Comparison of ENCODE assay signal across 8 cellular contexts in genomic region chr10:119596537-119597404, GRCh38. TPM values are rescaled to one million over a fixed set of nuclear protein-coding genes. Genes with fewer than 3 reads are reported as not detected.
DNase-seq lines count a peak whose midpoint lies in the region; ATAC-seq and TF ChIP-seq lines count a peak whose summit lies in the region.

Gene TIAL1, minus strand, starts transcription at chr10:119596964. Its CDS starts 499 bp downstream, at chr10:119596465.

- H3K4me3 Mint-ChIP-seq in progenitor cell of endocrine pancreas (ENCODE audit: low read depth) = peak within 1 kb of the TSS; percentile 98

- DNase-seq in NCI-H187 (lab: John Stamatoyannopoulos, UW) (peak; percentile 95 to 98), T-helper 2 cell (peak; percentile 76 to 99 (median 88)), left ventricle myocardium inferior (peak; percentile 98), progenitor cell of endocrine pancreas (ENCODE audit: low spot score, unreplicated experiment) (peak; percentile 91), ureter (ENCODE audit: low spot score) (peak; percentile 99)

- H3K4me3 ChIP-seq in left ventricle myocardium inferior = peak within 1 kb of the TSS; percentile 78

- intact Hi-C loops in left ventricle myocardium inferior (cut with micrococcal nuclease) = no loop called here

- H3K36me3 Mint-ChIP-seq in progenitor cell of endocrine pancreas (ENCODE audit: insufficient read depth) = peaks cover 8% of the 10 kb centered on the region

- ATAC-seq in GM18498 (IDR thresholded peaks at IDR 0.05; ENCODE audit: unreplicated experiment) (peak; percentile 83), HG02938 (IDR thresholded peaks at IDR 0.05; ENCODE audit: unreplicated experiment) (peak; percentile 86)

- H3K27ac Mint-ChIP-seq in progenitor cell of endocrine pancreas = peak within 1 kb of the TSS; percentile 95

- H3K27ac ChIP-seq in angular gyrus (ENCODE audit: low read depth, low read length) (peak within 1 kb of the TSS; percentile 98), left ventricle myocardium inferior (replicated peaks) (peak within 1 kb of the TSS; percentile 99)

- peaks cover 3% of the 10 kb centered on the region for H3K9me3 Mint-ChIP-seq in progenitor cell of endocrine pancreas (ENCODE audit: low read depth)

- H3K4me1 ChIP-seq in left ventricle myocardium inferior = peaks cover 58% of the 10 kb centered on the region

- peaks cover 3% of the 10 kb centered on the region for H3K9me3 ChIP-seq in left ventricle myocardium inferior (replicated peaks)

- TF ChIP-seq CTCF in left ventricle myocardium inferior (IDR thresholded peaks at IDR 0.05; ENCODE audit: borderline replicate concordance) (no peak), progenitor cell of endocrine pancreas (IDR thresholded peaks at IDR 0.05; ENCODE audit: unreplicated experiment) (no peak)

- H3K27me3 Mint-ChIP-seq in progenitor cell of endocrine pancreas = no peaks in the 10 kb centered on the region

- H3K36me3 ChIP-seq in left ventricle myocardium inferior = peaks cover 9% of the 10 kb centered on the region

- no peaks in the 10 kb centered on the region for H3K27me3 ChIP-seq in left ventricle myocardium inferior (ENCODE audit: low read depth)

- H3K4me1 Mint-ChIP-seq in progenitor cell of endocrine pancreas (ENCODE audit: low read depth) = peaks cover 34% of the 10 kb centered on the region

RNA-seq across cellular contexts. Expression of gene TIAL1, which starts in this region (rescaled TPM):
- 73.9 TPM for total RNA-seq in left ventricle myocardium inferior
- 177 and 189 TPM in 2 replicates for total RNA-seq in progenitor cell of endocrine pancreas
- 116 TPM for total RNA-seq in ureter

Comparison
In these comparisons a context has a peak if more than half of its experiments do, and no peak if none do; other contexts are left out.
1. Peak in every context shown above with its lines: DNase-seq, ATAC-seq, H3K4me3 ChIP-seq and H3K27ac ChIP-seq.